In genomic region chr6:105675715-105676397, GRCh38 we compare ENCODE assay signal across 9 cellular contexts.
A peak's percentile ranks its signal among the peaks of the same experiment; 100 is the strongest.
DNase-seq lines count a peak whose midpoint lies in the region; ATAC-seq lines count a peak whose summit lies in the region.
"Had no signal": no experiment of that assay in that cellular context is flagged by ENCODE, and none has a peak within 500 bp of the region (broad histone marks: within the 10 kb centered on the region; RNA-seq: fewer than 3 reads in every experiment).

No MANE protein-coding gene starts in this region.

- intact Hi-C loops in Right ventricle myocardium superior (cut with DNase I) = no loop called here

- DNase-seq in Daoy (ENCODE audit: low read depth) = peak; percentile 91
- DNase-seq in LHCN-M2 (ENCODE audit: low read depth) = peak; percentile 95
- peak; percentile 94 for DNase-seq in SW480 (ENCODE audit: low spot score)
- DNase-seq in kidney glomerular epithelial cell (lab: John Stamatoyannopoulos, UW) = peak; percentile 34
- no peak for DNase-seq in NCI-H1694 treated with DMSO at 0.1 percent for 48 hours (lab: John Stamatoyannopoulos, UW)
- no peak for DNase-seq in NCI-H187 treated with DMSO at 0.1 percent for 48 hours (lab: John Stamatoyannopoulos, UW)
- DNase-seq in NCI-H82 (lab: John Stamatoyannopoulos, UW) = no peak
- no peak for DNase-seq in Right ventricle myocardium superior

- ATAC-seq in Right ventricle myocardium superior (ENCODE audit: poor library complexity) = no peak
- ATAC-seq: mucosa of descending colon had no signal

Comparison
In these comparisons a context has a peak if more than half of its experiments do, and no peak if none do; other contexts are left out.
1. DNase-seq: peak in Daoy (single experiment), LHCN-M2 (single experiment), SW480 (single experiment) and kidney glomerular epithelial cell (single experiment); none in NCI-H1694 treated with DMSO at 0.1 percent for 48 hours (single experiment), NCI-H187 treated with DMSO at 0.1 percent for 48 hours (single experiment), NCI-H82 (single experiment) and Right ventricle myocardium superior (single experiment).